ENCODE assay signal across 1 cellular context in the genomic region with DNA sequence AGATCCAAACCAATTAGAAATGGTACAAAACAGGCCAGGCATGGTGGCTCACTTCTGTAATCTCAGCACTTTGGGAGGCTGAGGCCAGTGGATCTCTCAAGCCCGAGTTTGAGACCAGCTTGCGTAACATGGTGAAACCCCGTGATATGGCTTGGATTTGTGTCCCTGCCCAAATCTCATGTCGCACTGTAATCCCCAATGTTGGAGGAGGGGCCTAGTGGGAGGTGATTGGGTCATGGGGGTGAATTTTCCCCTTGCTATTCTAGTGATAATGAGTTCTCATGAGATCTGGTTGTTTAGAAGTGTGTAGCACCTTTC.
TF ChIP-seq lines count a peak whose summit lies in the region.

No MANE protein-coding gene starts in this region.

TF ChIP-seq in GM23338, 12 proteins besides CTCF, POLR2A, EP300 and RAD21:
- TF ChIP-seq, protein P1, sequence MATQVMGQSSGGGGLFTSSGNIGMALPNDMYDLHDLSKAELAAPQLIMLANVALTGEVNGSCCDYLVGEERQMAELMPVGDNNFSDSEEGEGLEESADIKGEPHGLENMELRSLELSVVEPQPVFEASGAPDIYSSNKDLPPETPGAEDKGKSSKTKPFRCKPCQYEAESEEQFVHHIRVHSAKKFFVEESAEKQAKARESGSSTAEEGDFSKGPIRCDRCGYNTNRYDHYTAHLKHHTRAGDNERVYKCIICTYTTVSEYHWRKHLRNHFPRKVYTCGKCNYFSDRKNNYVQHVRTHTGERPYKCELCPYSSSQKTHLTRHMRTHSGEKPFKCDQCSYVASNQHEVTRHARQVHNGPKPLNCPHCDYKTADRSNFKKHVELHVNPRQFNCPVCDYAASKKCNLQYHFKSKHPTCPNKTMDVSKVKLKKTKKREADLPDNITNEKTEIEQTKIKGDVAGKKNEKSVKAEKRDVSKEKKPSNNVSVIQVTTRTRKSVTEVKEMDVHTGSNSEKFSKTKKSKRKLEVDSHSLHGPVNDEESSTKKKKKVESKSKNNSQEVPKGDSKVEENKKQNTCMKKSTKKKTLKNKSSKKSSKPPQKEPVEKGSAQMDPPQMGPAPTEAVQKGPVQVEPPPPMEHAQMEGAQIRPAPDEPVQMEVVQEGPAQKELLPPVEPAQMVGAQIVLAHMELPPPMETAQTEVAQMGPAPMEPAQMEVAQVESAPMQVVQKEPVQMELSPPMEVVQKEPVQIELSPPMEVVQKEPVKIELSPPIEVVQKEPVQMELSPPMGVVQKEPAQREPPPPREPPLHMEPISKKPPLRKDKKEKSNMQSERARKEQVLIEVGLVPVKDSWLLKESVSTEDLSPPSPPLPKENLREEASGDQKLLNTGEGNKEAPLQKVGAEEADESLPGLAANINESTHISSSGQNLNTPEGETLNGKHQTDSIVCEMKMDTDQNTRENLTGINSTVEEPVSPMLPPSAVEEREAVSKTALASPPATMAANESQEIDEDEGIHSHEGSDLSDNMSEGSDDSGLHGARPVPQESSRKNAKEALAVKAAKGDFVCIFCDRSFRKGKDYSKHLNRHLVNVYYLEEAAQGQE (IDR thresholded peaks at IDR 0.05; ENCODE audit: unreplicated experiment) = no peak
- no peak for TF ChIP-seq JUNB (IDR thresholded peaks at IDR 0.05; ENCODE audit: unreplicated experiment)
